In genomic region chr15:77797270-77797669, GRCh38 we compare ENCODE assay signal across 26 cellular contexts.
DNase-seq lines count a peak whose midpoint lies in the region; ATAC-seq, FAIRE-seq and TF ChIP-seq lines count a peak whose summit lies in the region.
"Had no signal": no experiment of that assay in that cellular context is flagged by ENCODE, and none has a peak within 500 bp of the region (broad histone marks: within the 10 kb centered on the region; RNA-seq: fewer than 3 reads in every experiment).

No MANE protein-coding gene starts in this region.

- intact Hi-C loops in transverse colon (cut with DNase I; ENCODE audit: low total_unique reads) = no loop called here

- no peak overlapping the region for H3K9ac ChIP-seq in OCI-LY3 (ENCODE audit: low read length)

- no peak for DNase-seq in activated CD8-positive, alpha-beta memory T cell treated with anti-CD3 and anti-CD28 coated beads, Interleukin-2, amount 10 ng/mL, durations not matched to agents 7 days and 5 days
- no peak for DNase-seq in activated CD8-positive, alpha-beta memory T cell treated with anti-CD3 and anti-CD28 coated beads for 24 hours
- DNase-seq in GM19239 (ENCODE audit: insufficient read length, low spot score) = no peak
- DNase-seq in transverse colon = peak; percentile 15
- no peak for DNase-seq in NCI-H446 (lab: John Stamatoyannopoulos, UW)
- DNase-seq: activated CD8-positive, alpha-beta T cell treated with anti-CD3 and anti-CD28 coated beads, Interleukin-2, amount 10 ng/mL, durations not matched to agents 7 days and 5 days; activated effector memory CD4-positive, alpha-beta T cell treated with anti-CD3 and anti-CD28 coated beads, Interleukin-2, amount 50 U/mL, for 16 hours; brain microvascular endothelial cell; islet precursor cell; naive thymus-derived CD4-positive, alpha-beta T cell; NCI-H187 treated with DMSO at 0.1 percent for 48 hours; NCI-H446 treated with DMSO at 0.1 percent for 48 hours; Peyer's patch; stimulated activated CD4-positive, alpha-beta T cell treated with anti-CD3 and anti-CD28 coated beads, Interleukin-4, amount 100 ng/mL, for 24 hours; T-cell; upper lobe of left lung had no signal

- peak overlapping the region; percentile 84 for H2AFZ ChIP-seq in OCI-LY3 (ENCODE audit: low read depth, low read length)

- peak; percentile 42 for FAIRE-seq in GM19239 (lab: Jason Lieb, UNC)
- FAIRE-seq: H54, HepG2 had no signal

- TF ChIP-seq POLR2A in transverse colon (IDR thresholded peaks at IDR 0.05) = no peak

- in situ Hi-C loops in transverse colon (cut with MboI; ENCODE audit: low pct_ligation_motif_present in 1 of 4, low pct_unique_long_range_greater_than_20kb in 1 of 4, low sequenced_read_pairs in 3 of 4) = no loop called here

- peak overlapping the region; percentile 35 for H3K4me2 ChIP-seq in OCI-LY3 (ENCODE audit: low read length)

- H4K20me1 ChIP-seq in OCI-LY3 (ENCODE audit: insufficient read depth, low read length) = no peaks in the 10 kb centered on the region

- CTCF ChIA-PET in activated CD8-positive, alpha-beta memory T cell treated with anti-CD3 and anti-CD28 coated beads, Interleukin-2, amount 10 ng/mL, durations not matched to agents 7 days and 5 days (lab: Charles Lee) = interaction anchor here (0.9 kb wide), 1 partner anchor 13 kb away, joined by 3 read pairs; no protein-coding TSS in a partner anchor

- peaks cover 3% of the 10 kb centered on the region for H3K4me1 Mint-ChIP-seq in activated CD8-positive, alpha-beta memory T cell treated with anti-CD3 and anti-CD28 coated beads, Interleukin-2, amount 10 ng/mL, durations not matched to agents 7 days and 5 days

- TF ChIP-seq CTCF in OCI-LY3 (IDR thresholded peaks at IDR 0.05; ENCODE audit: low read depth, low read length) (no peak), transverse colon (IDR thresholded peaks at IDR 0.05) (no peak)

- no peak overlapping the region for H3K4me3 Mint-ChIP-seq in activated CD8-positive, alpha-beta memory T cell treated with anti-CD3 and anti-CD28 coated beads, Interleukin-2, amount 10 ng/mL, durations not matched to agents 7 days and 5 days
- H3K4me3 Mint-ChIP-seq: activated CD8-positive, alpha-beta T cell treated with anti-CD3 and anti-CD28 coated beads, Interleukin-2, amount 10 ng/mL, durations not matched to agents 7 days and 5 days; mesothelial cell of epicardium; naive thymus-derived CD4-positive, alpha-beta T cell; stimulated activated effector memory CD8-positive, alpha-beta T cell treated with anti-CD3 and anti-CD28 coated beads, Interleukin-12 subunit alpha, Interleukin-12 subunit beta, amount 100 ng/mL, for 72 hours; T-cell had no signal

- no peak overlapping the region for H3K27ac Mint-ChIP-seq in activated CD8-positive, alpha-beta memory T cell treated with anti-CD3 and anti-CD28 coated beads, Interleukin-2, amount 10 ng/mL, durations not matched to agents 7 days and 5 days
- H3K27ac Mint-ChIP-seq: activated CD8-positive, alpha-beta T cell treated with anti-CD3 and anti-CD28 coated beads, Interleukin-2, amount 10 ng/mL, durations not matched to agents 7 days and 5 days; mesothelial cell of epicardium; naive thymus-derived CD4-positive, alpha-beta T cell; stimulated activated effector memory CD8-positive, alpha-beta T cell treated with anti-CD3 and anti-CD28 coated beads, Interleukin-12 subunit alpha, Interleukin-12 subunit beta, amount 100 ng/mL, for 72 hours had no signal

- H3K4me3 ChIP-seq in OCI-LY3 (ENCODE audit: low read length) (no peak overlapping the region), transverse colon (no peak overlapping the region)
- H3K4me3 ChIP-seq: Peyer's patch, prostate gland, SJSA1, upper lobe of left lung had no signal

- no peaks in the 10 kb centered on the region for H3K36me3 Mint-ChIP-seq in activated CD8-positive, alpha-beta memory T cell treated with anti-CD3 and anti-CD28 coated beads, Interleukin-2, amount 10 ng/mL, durations not matched to agents 7 days and 5 days
- H3K36me3 Mint-ChIP-seq: mesothelial cell of epicardium; naive thymus-derived CD4-positive, alpha-beta T cell; stimulated activated effector memory CD8-positive, alpha-beta T cell treated with anti-CD3 and anti-CD28 coated beads, Interleukin-12 subunit alpha, Interleukin-12 subunit beta, amount 100 ng/mL, for 72 hours; T-cell had no signal

- ATAC-seq in activated CD8-positive, alpha-beta memory T cell treated with anti-CD3 and anti-CD28 coated beads, Interleukin-2, amount 10 ng/mL, durations not matched to agents 7 days and 5 days = peak; percentile 36
- ATAC-seq in GM18858 (IDR thresholded peaks at IDR 0.05; ENCODE audit: unreplicated experiment) = no peak
- ATAC-seq: activated CD4-positive, CD25-positive, alpha-beta regulatory T cell treated with anti-CD3 and anti-CD28 coated beads, Interleukin-2, amount 50 U/mL, for 24 hours; activated CD8-positive, alpha-beta T cell treated with anti-CD3 and anti-CD28 coated beads, Interleukin-2, amount 10 ng/mL, durations not matched to agents 7 days and 5 days; HepG2; naive thymus-derived CD4-positive, alpha-beta T cell; sciatic nerve; stimulated activated effector memory CD8-positive, alpha-beta T cell treated with anti-CD3 and anti-CD28 coated beads, Interleukin-12 subunit alpha, Interleukin-12 subunit beta, amount 100 ng/mL, for 72 hours; T-cell had no signal

- no peaks in the 10 kb centered on the region for H3K36me3 ChIP-seq in OCI-LY3 (replicated peaks; ENCODE audit: low read depth, low read length)
- H3K36me3 ChIP-seq in transverse colon = no peaks in the 10 kb centered on the region
- H3K36me3 ChIP-seq: brain microvascular endothelial cell, Peyer's patch, prostate gland, SJSA1, upper lobe of left lung had no signal

- WGBS in transverse colon (ENCODE audit: low coverage in 1 of 2), 2 donors = 45 to 47% methylated on average over 6 to 8 of the region's 8 CpGs

- H3K27me3 ChIP-seq in OCI-LY3 (ENCODE audit: low read depth, low read length) (no peaks in the 10 kb centered on the region), transverse colon (no peaks in the 10 kb centered on the region)
- H3K27me3 ChIP-seq: brain microvascular endothelial cell, Peyer's patch, upper lobe of left lung had no signal

- H3K27me3 Mint-ChIP-seq in activated CD8-positive, alpha-beta memory T cell treated with anti-CD3 and anti-CD28 coated beads, Interleukin-2, amount 10 ng/mL, durations not matched to agents 7 days and 5 days = no peaks in the 10 kb centered on the region

- no peaks in the 10 kb centered on the region for H3K9me3 Mint-ChIP-seq in activated CD8-positive, alpha-beta memory T cell treated with anti-CD3 and anti-CD28 coated beads, Interleukin-2, amount 10 ng/mL, durations not matched to agents 7 days and 5 days (ENCODE audit: low read depth)
- H3K9me3 Mint-ChIP-seq: naive thymus-derived CD4-positive, alpha-beta T cell; stimulated activated effector memory CD8-positive, alpha-beta T cell treated with anti-CD3 and anti-CD28 coated beads, Interleukin-12 subunit alpha, Interleukin-12 subunit beta, amount 100 ng/mL, for 72 hours; T-cell had no signal

- H3K27ac ChIP-seq in OCI-LY3 (ENCODE audit: low read length) (no peak overlapping the region), transverse colon (no peak overlapping the region)
- H3K27ac ChIP-seq: brain microvascular endothelial cell, Peyer's patch, prostate gland, SJSA1, upper lobe of left lung had no signal

- no peaks in the 10 kb centered on the region for H3K79me2 ChIP-seq in OCI-LY3 (ENCODE audit: low read length)

- TF ChIP-seq EP300 in transverse colon (IDR thresholded peaks at IDR 0.05; ENCODE audit: low read depth) = no peak

- H3K4me1 ChIP-seq in OCI-LY3 (ENCODE audit: low read length) = peaks cover 10% of the 10 kb centered on the region
- H3K4me1 ChIP-seq in transverse colon = no peaks in the 10 kb centered on the region
- H3K4me1 ChIP-seq: Peyer's patch, prostate gland, SJSA1, upper lobe of left lung had no signal

- H3K9me3 ChIP-seq in OCI-LY3 (ENCODE audit: insufficient read depth, low read length) = no peaks in the 10 kb centered on the region
- H3K9me3 ChIP-seq in transverse colon = no peaks in the 10 kb centered on the region
- H3K9me3 ChIP-seq: Peyer's patch, prostate gland, SJSA1, upper lobe of left lung had no signal
